21 cellular contexts compared by ENCODE assay signal in the genomic region with DNA sequence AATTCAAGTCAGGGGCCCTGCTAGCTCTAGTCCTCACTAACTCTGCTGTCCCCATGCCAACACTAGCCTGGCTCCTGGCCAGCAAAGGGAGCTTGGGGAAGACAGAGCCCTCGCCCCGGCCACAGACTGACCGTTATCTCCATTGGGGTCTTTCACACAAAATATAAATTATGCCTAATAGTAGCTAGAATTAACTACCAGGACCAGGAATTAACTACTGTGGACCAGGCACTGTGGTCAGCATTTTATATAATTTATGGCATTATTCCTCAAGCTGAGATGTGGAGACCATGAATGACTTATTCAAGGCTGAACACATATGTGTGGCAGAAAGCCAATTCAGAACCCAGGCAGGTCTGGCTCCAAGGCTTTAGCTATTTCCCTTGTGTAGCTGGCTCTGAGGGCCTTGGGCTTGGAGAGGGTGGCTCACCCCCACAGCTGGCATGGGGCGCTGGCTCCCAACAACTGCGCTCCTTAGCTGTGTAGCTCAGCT.
"Had no signal": no experiment of that assay in that cellular context is flagged by ENCODE, and none has a peak within 500 bp of the region (broad histone marks: within the 10 kb centered on the region; RNA-seq: fewer than 3 reads in every experiment).

No MANE protein-coding gene starts in this region.

- H3K36me3 ChIP-seq: breast epithelium, WERI-Rb-1 had no signal

- H3K36me3 Mint-ChIP-seq: activated naive CD4-positive, alpha-beta T cell treated with anti-CD3 and anti-CD28 coated beads, Interleukin-2, amount 50 U/mL, for 24 hours had no signal

- H3K9me3 ChIP-seq: breast epithelium had no signal

- H3K4me1 Mint-ChIP-seq: activated CD4-positive, alpha-beta T cell treated with anti-CD3 and anti-CD28 coated beads for 36 hours; activated naive CD4-positive, alpha-beta T cell treated with anti-CD3 and anti-CD28 coated beads, Interleukin-2, amount 50 U/mL, for 24 hours had no signal

- H3K9me3 Mint-ChIP-seq: activated CD8-positive, alpha-beta T cell treated with anti-CD3 and anti-CD28 coated beads for 36 hours had no signal

- ATAC-seq: activated CD4-positive, alpha-beta T cell treated with anti-CD3 and anti-CD28 coated beads for 36 hours; activated CD8-positive, alpha-beta T cell treated with anti-CD3 and anti-CD28 coated beads for 36 hours; activated T-cell treated with anti-CD3 and anti-CD28 coated beads, Interleukin-2, amount 50 U/mL, for 72 hours; K562; PC-3 had no signal

- H3K27ac Mint-ChIP-seq: activated CD4-positive, alpha-beta T cell treated with anti-CD3 and anti-CD28 coated beads for 36 hours; activated CD8-positive, alpha-beta T cell treated with anti-CD3 and anti-CD28 coated beads for 36 hours; activated naive CD4-positive, alpha-beta T cell treated with anti-CD3 and anti-CD28 coated beads, Interleukin-2, amount 50 U/mL, for 24 hours; activated T-cell treated with anti-CD3 and anti-CD28 coated beads, Interleukin-2, amount 50 U/mL, for 72 hours had no signal

- H3K27me3 Mint-ChIP-seq: activated naive CD4-positive, alpha-beta T cell treated with anti-CD3 and anti-CD28 coated beads, Interleukin-2, amount 50 U/mL, for 24 hours had no signal

- H3K4me3 ChIP-seq: breast epithelium, K562 had no signal

- H3K4me3 Mint-ChIP-seq: activated CD4-positive, alpha-beta T cell treated with anti-CD3 and anti-CD28 coated beads for 36 hours; activated CD8-positive, alpha-beta T cell treated with anti-CD3 and anti-CD28 coated beads for 36 hours; activated naive CD4-positive, alpha-beta T cell treated with anti-CD3 and anti-CD28 coated beads, Interleukin-2, amount 50 U/mL, for 24 hours; activated T-cell treated with anti-CD3 and anti-CD28 coated beads, Interleukin-2, amount 50 U/mL, for 72 hours had no signal

- H3K27ac ChIP-seq: breast epithelium, WERI-Rb-1 had no signal

- DNase-seq: activated CD4-positive, alpha-beta T cell treated with anti-CD3 and anti-CD28 coated beads for 36 hours; activated CD8-positive, alpha-beta memory T cell treated with anti-CD3 and anti-CD28 coated beads, Interleukin-2, amount 50 U/mL, for 4 hours; activated CD8-positive, alpha-beta T cell treated with anti-CD3 and anti-CD28 coated beads for 36 hours; activated T-cell treated with anti-CD3 and anti-CD28 coated beads, Interleukin-2, amount 50 U/mL, for 72 hours; aorta; Karpas-422; MM.1S; NCI-H1105; NCI-H1436 treated with DMSO at 0.1 percent for 48 hours; NCI-H187; NCI-H2171; NCI-H2227 treated with DMSO at 0.1 percent for 48 hours; NCI-H526; NCI-H82; PC-3; SHP77 treated with DMSO at 0.1 percent for 48 hours; T-helper 1 cell; WERI-Rb-1 had no signal

- H3K4me1 ChIP-seq: breast epithelium had no signal
